ENCODE assay signal across 7 cellular contexts in the genomic region with DNA sequence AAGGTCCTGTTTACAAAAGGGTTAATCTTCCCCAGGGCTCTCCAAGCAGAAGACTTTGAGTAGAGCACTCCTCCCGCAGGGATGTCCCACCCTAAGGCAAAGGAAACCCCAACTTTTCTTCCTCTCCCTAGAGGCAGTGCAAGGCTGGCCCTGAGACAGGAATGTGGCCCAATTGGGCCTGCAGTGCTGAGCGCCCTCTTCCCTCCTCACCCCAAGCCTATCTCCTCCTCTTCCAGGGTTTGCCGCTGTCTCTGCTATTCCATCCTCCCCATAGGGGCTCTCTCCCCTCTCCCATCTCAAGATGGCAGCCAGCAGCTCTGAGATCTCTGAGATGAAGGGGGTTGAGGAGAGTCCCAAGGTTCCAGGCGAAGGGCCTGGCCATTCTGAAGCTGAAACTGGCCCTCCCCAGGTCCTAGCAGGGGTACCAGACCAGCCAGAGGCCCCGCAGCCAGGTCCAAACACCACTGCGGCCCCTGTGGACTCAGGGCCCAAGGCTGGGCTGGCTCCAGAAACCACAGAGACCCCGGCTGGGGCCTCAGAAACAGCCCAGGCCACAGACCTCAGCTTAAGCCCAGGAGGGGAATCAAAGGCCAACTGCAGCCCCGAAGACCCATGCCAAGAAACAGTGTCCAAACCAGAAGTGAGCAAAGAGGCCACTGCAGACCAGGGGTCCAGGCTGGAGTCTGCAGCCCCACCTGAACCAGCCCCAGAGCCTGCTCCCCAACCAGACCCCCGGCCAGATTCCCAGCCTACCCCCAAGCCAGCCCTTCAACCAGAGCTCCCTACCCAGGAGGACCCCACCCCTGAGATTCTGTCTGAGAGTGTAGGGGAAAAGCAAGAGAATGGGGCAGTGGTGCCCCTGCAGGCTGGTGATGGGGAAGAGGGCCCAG. TPM values are rescaled to one million over a fixed set of nuclear protein-coding genes. Genes with fewer than 3 reads are reported as not detected.
DNase-seq lines count a peak whose midpoint lies in the region; ATAC-seq and TF ChIP-seq lines count a peak whose summit lies in the region.
"Had no signal": no experiment of that assay in that cellular context is flagged by ENCODE, and none has a peak within 500 bp of the region (broad histone marks: within the 10 kb centered on the region; RNA-seq: fewer than 3 reads in every experiment).

No MANE protein-coding gene starts in this region.

- H3K36me3 Mint-ChIP-seq in neural progenitor cell, result peaks cover 8% of the 10 kb centered on the region

- peak overlapping the region; percentile 56 for H3K27ac ChIP-seq in neural progenitor cell
- no peak overlapping the region for H3K27ac ChIP-seq in foreskin keratinocyte

- peak overlapping the region; percentile 54 for H3K9ac ChIP-seq in neural progenitor cell

- no peak for TF ChIP-seq CTCF in cardiac fibroblast (IDR thresholded peaks at IDR 0.05; ENCODE audit: low read depth, low read length)
- TF ChIP-seq CTCF in neural progenitor cell (IDR thresholded peaks at IDR 0.05), result no peak
- TF ChIP-seq CTCF in foreskin keratinocyte (conservative IDR thresholded peaks at IDR 0.05), result no peak

- H3K36me3 ChIP-seq in H7 (replicated peaks; ENCODE audit: control insufficient read depth, insufficient read depth, low read length) (peaks cover 10% of the 10 kb centered on the region), neural progenitor cell (no peaks in the 10 kb centered on the region)

- H3K9me3 ChIP-seq in neural progenitor cell (ENCODE audit: low read depth), result no peaks in the 10 kb centered on the region

- H3K27me3 Mint-ChIP-seq in neural progenitor cell (ENCODE audit: insufficient read depth, low read depth), result peaks cover 16% of the 10 kb centered on the region

- peaks cover 70% of the 10 kb centered on the region for H3K4me1 Mint-ChIP-seq in neural progenitor cell

- H3K27ac Mint-ChIP-seq in neural progenitor cell, result peak overlapping the region; percentile 37

- peak overlapping the region; percentile 88 for H3K4me2 ChIP-seq in neural progenitor cell

- no peaks in the 10 kb centered on the region for H3K9me3 Mint-ChIP-seq in neural progenitor cell

- peak; percentile 67 for DNase-seq in H7
- DNase-seq in cardiac fibroblast (ENCODE audit: low read depth in 2 of 2), result no peak
- peak; percentile 23 for DNase-seq in neural progenitor cell (ENCODE audit: low spot score)
- DNase-seq in foreskin keratinocyte, result no peak
- no peak for DNase-seq in foreskin melanocyte
- DNase-seq: stimulated activated CD4-positive, alpha-beta T cell treated with anti-CD3 and anti-CD28 coated beads, Interleukin-15, amount 100 ng/mL, for 24 hours had no signal

- H3K27me3 ChIP-seq in H7 (ENCODE audit: control insufficient read depth, insufficient read depth, low read length) (peaks cover 2% of the 10 kb centered on the region; the same call in 1 of the 2 replicates), neural progenitor cell (no peaks in the 10 kb centered on the region), foreskin keratinocyte (peaks cover 7% of the 10 kb centered on the region)

- peaks cover 52% of the 10 kb centered on the region for H4K20me1 ChIP-seq in neural progenitor cell (ENCODE audit: low read depth)

- H3K4me1 ChIP-seq in neural progenitor cell (peaks cover 58% of the 10 kb centered on the region), foreskin keratinocyte (peaks cover 7% of the 10 kb centered on the region)

- no peak for ATAC-seq in foreskin keratinocyte
- ATAC-seq in GM21423 (IDR thresholded peaks at IDR 0.05; ENCODE audit: unreplicated experiment), result no peak

- H2AFZ ChIP-seq in neural progenitor cell (replicated peaks), result no peak overlapping the region

- peak overlapping the region; percentile 98 for H3K4me3 Mint-ChIP-seq in neural progenitor cell

- H3K4me3 ChIP-seq in H7 (ENCODE audit: insufficient read depth, low read depth, low read length) (peak overlapping the region; percentile 82), cardiac fibroblast (replicated peaks in 1 of 2; ENCODE audit: low read depth in 2 of 2, low read length in 2 of 2) (peak overlapping the region; percentile 53 to 56), neural progenitor cell (peak overlapping the region; percentile 83)

- H3K79me2 ChIP-seq in neural progenitor cell (ENCODE audit: low read depth), result peaks cover 78% of the 10 kb centered on the region

- H3F3A ChIP-seq in neural progenitor cell (ENCODE audit: low read depth), result peaks cover 78% of the 10 kb centered on the region

RNA-seq across cellular contexts. Expression of gene PRRT2, which starts 1.0 kb away (rescaled TPM):
- total RNA-seq in H7 (2014; rRNA removed; shearing (Covaris generic)), result 1.8 and 5.6 TPM in 2 replicates
- total RNA-seq in neural progenitor cell (ENCODE audit: low replicate concordance), result 23.5 and 71.4 TPM in 2 replicates
- 0.11 and 0.51 TPM in 2 replicates for total RNA-seq in foreskin keratinocyte
- 0.06 and 0.24 TPM in 2 replicates for polyA plus RNA-seq in foreskin keratinocyte

RNA-seq across cellular contexts. Expression of gene PAGR1, which starts 3.0 kb away (rescaled TPM):
- 62.1 and 67.1 TPM in 2 replicates for total RNA-seq in H7 (2014; rRNA removed; shearing (Covaris generic))
- 47.2 and 88.3 TPM in 2 replicates for total RNA-seq in neural progenitor cell (ENCODE audit: low replicate concordance)
- total RNA-seq in foreskin keratinocyte, result 41.9 and 50.4 TPM in 2 replicates
- polyA plus RNA-seq in foreskin keratinocyte, result 51.7 and 54.6 TPM in 2 replicates

RNA-seq across cellular contexts. Expression of gene MAZ, which starts 6.7 kb away (rescaled TPM):
- 496 and 509 TPM in 2 replicates for total RNA-seq in H7 (2014; rRNA removed; shearing (Covaris generic))
- total RNA-seq in neural progenitor cell (ENCODE audit: low replicate concordance) (120 and 220 TPM in 2 replicates), foreskin keratinocyte (171 and 172 TPM in 2 replicates)
- 154 and 167 TPM in 2 replicates for polyA plus RNA-seq in foreskin keratinocyte

RNA-seq across cellular contexts. Expression of gene MVP, which starts 7.3 kb away (rescaled TPM):
- 7.0 and 22.0 TPM in 2 replicates for total RNA-seq in H7 (2014; rRNA removed; shearing (Covaris generic))
- total RNA-seq in neural progenitor cell (ENCODE audit: low replicate concordance), result 2.4 and 4.4 TPM in 2 replicates
- total RNA-seq in foreskin keratinocyte, result 132 and 138 TPM in 2 replicates
- polyA plus RNA-seq in foreskin keratinocyte, result 111 and 123 TPM in 2 replicates

RNA-seq across cellular contexts. Expression of gene KIF22, which starts 22.4 kb away (rescaled TPM):
- total RNA-seq in H7 (2014; rRNA removed; shearing (Covaris generic)), result 202 and 205 TPM in 2 replicates
- 173 and 275 TPM in 2 replicates for total RNA-seq in neural progenitor cell (ENCODE audit: low replicate concordance)
- total RNA-seq in foreskin keratinocyte, result 71.9 and 89.9 TPM in 2 replicates
- polyA plus RNA-seq in foreskin keratinocyte, result 77.1 and 90.6 TPM in 2 replicates

Comparison
In these comparisons a context has a peak if more than half of its experiments do, and no peak if none do; other contexts are left out.
1. DNase-seq: peak in H7 (single experiment) and neural progenitor cell (single experiment); none in cardiac fibroblast (0 of 2), foreskin keratinocyte (0 of 2) and foreskin melanocyte (single experiment).
2. Peak in every context shown above with its lines, with median percentiles within 50 percentile points of each other: H3K4me3 ChIP-seq.